In the genomic region with DNA sequence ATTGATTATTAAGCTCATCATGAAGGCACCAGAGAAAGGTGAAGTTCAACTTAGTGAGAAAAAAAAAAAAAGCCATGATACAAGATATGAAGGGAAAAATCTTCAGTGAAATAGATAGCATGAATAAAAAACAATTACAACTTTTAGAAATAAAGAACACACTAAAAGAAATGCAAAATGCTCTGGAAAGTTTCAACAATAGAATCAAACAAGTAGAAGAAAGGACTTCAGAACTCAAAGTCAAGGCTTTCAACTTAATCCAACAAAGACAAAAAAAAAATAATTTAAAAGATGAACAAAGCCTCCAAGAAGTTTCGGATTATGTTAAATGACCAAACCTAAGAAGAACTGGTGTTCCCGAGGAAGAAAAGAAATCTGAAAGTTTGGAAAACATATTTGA, we compare ENCODE assay signal across 21 cellular contexts.
"Had no signal": no experiment of that assay in that cellular context is flagged by ENCODE, and none has a peak within 500 bp of the region (broad histone marks: within the 10 kb centered on the region; RNA-seq: fewer than 3 reads in every experiment).

No MANE protein-coding gene starts in this region.

- H3K36me3 ChIP-seq: ovary, prostate gland, sigmoid colon, spleen, suprapubic skin, thoracic aorta, upper lobe of right lung had no signal

- H3K9me3 ChIP-seq: ovary, prostate gland, suprapubic skin had no signal

- H3K27ac ChIP-seq: left ventricle myocardium inferior, ovary, prostate gland, sigmoid colon, spleen, thoracic aorta, tibial artery, upper lobe of right lung had no signal

- H3K4me1 ChIP-seq: prostate gland, spleen, tibial artery, upper lobe of right lung had no signal

- ATAC-seq: naive thymus-derived CD4-positive, alpha-beta T cell; natural killer cell treated with Interleukin-12 subunit alpha and Interleukin-12 subunit beta and Interleukin-15 and Interleukin-18, amount 100 ng/mL, for 72 hours; right cardiac atrium; stimulated activated effector memory CD8-positive, alpha-beta T cell treated with anti-CD3 and anti-CD28 coated beads, Interleukin-12 subunit alpha, Interleukin-12 subunit beta, amount 100 ng/mL, for 72 hours; upper lobe of right lung had no signal

- H3K4me3 ChIP-seq: left ventricle myocardium inferior, lung, ovary, prostate gland, sigmoid colon, spleen, suprapubic skin, thoracic aorta, tibial artery, upper lobe of right lung had no signal

- DNase-seq: islet precursor cell; left ventricle myocardium inferior; mesendoderm; naive thymus-derived CD4-positive, alpha-beta T cell; ovary; retina; right cardiac atrium; sigmoid colon; small intestine; spleen; stimulated activated CD4-positive, alpha-beta T cell treated with anti-CD3 and anti-CD28 coated beads, Interleukin-4, amount 100 ng/mL, for 24 hours; stimulated activated naive CD4-positive, alpha-beta T cell; tibial artery; trophoblast cell; upper lobe of right lung had no signal
